In the genomic region with DNA sequence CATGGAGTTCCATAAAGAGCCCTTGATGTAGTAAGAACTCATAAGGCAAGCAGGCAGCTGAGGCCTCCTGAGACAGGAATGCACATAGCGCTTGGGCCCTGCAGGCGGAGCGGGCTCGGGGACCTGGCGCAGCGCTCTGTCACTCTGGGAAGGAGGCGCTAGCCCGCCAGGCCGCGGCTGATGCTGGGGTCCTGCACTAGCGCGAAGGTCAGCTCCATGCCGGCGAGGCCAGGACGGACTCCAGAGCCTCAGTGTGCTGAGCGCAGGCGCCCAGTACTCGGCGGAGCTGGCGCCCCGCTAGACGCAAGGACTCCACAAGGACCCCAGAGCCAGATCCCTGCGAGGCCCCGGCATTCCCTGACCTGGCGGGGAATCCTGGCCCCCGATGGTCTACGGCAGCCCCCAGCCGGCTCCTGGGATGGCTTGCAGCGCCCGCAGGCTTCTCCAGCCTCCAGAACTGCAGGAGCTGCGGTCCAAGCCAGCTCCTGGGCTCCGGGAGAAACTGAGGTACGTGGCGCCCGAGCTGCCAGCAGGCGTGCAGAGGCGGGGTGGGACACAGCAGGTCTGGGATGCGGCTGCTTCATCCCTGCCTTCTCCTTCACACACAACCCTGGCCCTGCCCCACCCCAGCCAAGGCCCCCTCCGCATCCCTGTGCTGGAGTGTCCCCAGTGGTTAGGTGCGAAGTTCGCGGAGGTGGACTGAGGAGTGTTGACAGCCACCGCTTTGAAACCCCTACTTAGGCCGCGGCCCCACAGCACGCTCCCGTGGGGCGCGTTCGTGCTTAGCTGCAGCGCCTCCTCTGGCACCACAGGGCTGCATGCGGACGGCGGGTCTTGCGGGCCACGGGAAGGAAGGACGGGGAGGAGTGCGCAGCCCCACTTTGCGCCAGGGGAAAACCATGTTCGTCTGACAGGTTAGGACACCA, we compare ENCODE assay signal across 1 cellular context.
TF ChIP-seq lines count a peak whose summit lies in the region.

No MANE protein-coding gene starts in this region.

TF ChIP-seq in K562, 482 proteins besides CTCF, POLR2A, EP300 and RAD21 (continued from another document):
- TF ChIP-seq, protein P1, sequence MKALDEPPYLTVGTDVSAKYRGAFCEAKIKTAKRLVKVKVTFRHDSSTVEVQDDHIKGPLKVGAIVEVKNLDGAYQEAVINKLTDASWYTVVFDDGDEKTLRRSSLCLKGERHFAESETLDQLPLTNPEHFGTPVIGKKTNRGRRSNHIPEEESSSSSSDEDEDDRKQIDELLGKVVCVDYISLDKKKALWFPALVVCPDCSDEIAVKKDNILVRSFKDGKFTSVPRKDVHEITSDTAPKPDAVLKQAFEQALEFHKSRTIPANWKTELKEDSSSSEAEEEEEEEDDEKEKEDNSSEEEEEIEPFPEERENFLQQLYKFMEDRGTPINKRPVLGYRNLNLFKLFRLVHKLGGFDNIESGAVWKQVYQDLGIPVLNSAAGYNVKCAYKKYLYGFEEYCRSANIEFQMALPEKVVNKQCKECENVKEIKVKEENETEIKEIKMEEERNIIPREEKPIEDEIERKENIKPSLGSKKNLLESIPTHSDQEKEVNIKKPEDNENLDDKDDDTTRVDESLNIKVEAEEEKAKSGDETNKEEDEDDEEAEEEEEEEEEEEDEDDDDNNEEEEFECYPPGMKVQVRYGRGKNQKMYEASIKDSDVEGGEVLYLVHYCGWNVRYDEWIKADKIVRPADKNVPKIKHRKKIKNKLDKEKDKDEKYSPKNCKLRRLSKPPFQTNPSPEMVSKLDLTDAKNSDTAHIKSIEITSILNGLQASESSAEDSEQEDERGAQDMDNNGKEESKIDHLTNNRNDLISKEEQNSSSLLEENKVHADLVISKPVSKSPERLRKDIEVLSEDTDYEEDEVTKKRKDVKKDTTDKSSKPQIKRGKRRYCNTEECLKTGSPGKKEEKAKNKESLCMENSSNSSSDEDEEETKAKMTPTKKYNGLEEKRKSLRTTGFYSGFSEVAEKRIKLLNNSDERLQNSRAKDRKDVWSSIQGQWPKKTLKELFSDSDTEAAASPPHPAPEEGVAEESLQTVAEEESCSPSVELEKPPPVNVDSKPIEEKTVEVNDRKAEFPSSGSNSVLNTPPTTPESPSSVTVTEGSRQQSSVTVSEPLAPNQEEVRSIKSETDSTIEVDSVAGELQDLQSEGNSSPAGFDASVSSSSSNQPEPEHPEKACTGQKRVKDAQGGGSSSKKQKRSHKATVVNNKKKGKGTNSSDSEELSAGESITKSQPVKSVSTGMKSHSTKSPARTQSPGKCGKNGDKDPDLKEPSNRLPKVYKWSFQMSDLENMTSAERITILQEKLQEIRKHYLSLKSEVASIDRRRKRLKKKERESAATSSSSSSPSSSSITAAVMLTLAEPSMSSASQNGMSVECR (CRISPR knock-in tag; IDR thresholded peaks at IDR 0.05), result no peak
- TF ChIP-seq ZNF766 (CRISPR knock-in tag; conservative IDR thresholded peaks at IDR 0.05), result no peak
- TF ChIP-seq ZNF639 (CRISPR knock-in tag; conservative IDR thresholded peaks at IDR 0.05 in 1 of 2, IDR thresholded peaks at IDR 0.05 in 1 of 2), result no peak
- TF ChIP-seq ELF2 (CRISPR knock-in tag; IDR thresholded peaks at IDR 0.05), result no peak
- no peak for TF ChIP-seq ZNF143 (CRISPR knock-in tag; IDR thresholded peaks at IDR 0.05)
- TF ChIP-seq, protein P2, sequence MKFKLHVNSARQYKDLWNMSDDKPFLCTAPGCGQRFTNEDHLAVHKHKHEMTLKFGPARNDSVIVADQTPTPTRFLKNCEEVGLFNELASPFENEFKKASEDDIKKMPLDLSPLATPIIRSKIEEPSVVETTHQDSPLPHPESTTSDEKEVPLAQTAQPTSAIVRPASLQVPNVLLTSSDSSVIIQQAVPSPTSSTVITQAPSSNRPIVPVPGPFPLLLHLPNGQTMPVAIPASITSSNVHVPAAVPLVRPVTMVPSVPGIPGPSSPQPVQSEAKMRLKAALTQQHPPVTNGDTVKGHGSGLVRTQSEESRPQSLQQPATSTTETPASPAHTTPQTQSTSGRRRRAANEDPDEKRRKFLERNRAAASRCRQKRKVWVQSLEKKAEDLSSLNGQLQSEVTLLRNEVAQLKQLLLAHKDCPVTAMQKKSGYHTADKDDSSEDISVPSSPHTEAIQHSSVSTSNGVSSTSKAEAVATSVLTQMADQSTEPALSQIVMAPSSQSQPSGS (CRISPR knock-in tag; IDR thresholded peaks at IDR 0.05), result no peak
- TF ChIP-seq PURB (CRISPR knock-in tag; IDR thresholded peaks at IDR 0.05; ENCODE audit: low read depth), result no peak
- no peak for TF ChIP-seq L3MBTL2 (IDR thresholded peaks at IDR 0.05)
- TF ChIP-seq, protein P3, sequence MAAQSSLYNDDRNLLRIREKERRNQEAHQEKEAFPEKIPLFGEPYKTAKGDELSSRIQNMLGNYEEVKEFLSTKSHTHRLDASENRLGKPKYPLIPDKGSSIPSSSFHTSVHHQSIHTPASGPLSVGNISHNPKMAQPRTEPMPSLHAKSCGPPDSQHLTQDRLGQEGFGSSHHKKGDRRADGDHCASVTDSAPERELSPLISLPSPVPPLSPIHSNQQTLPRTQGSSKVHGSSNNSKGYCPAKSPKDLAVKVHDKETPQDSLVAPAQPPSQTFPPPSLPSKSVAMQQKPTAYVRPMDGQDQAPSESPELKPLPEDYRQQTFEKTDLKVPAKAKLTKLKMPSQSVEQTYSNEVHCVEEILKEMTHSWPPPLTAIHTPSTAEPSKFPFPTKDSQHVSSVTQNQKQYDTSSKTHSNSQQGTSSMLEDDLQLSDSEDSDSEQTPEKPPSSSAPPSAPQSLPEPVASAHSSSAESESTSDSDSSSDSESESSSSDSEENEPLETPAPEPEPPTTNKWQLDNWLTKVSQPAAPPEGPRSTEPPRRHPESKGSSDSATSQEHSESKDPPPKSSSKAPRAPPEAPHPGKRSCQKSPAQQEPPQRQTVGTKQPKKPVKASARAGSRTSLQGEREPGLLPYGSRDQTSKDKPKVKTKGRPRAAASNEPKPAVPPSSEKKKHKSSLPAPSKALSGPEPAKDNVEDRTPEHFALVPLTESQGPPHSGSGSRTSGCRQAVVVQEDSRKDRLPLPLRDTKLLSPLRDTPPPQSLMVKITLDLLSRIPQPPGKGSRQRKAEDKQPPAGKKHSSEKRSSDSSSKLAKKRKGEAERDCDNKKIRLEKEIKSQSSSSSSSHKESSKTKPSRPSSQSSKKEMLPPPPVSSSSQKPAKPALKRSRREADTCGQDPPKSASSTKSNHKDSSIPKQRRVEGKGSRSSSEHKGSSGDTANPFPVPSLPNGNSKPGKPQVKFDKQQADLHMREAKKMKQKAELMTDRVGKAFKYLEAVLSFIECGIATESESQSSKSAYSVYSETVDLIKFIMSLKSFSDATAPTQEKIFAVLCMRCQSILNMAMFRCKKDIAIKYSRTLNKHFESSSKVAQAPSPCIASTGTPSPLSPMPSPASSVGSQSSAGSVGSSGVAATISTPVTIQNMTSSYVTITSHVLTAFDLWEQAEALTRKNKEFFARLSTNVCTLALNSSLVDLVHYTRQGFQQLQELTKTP (IDR thresholded peaks at IDR 0.05; ENCODE audit: low read depth in 1 of 2, partially characterized antibody in 2 of 2), result no peak
- TF ChIP-seq, protein P4, sequence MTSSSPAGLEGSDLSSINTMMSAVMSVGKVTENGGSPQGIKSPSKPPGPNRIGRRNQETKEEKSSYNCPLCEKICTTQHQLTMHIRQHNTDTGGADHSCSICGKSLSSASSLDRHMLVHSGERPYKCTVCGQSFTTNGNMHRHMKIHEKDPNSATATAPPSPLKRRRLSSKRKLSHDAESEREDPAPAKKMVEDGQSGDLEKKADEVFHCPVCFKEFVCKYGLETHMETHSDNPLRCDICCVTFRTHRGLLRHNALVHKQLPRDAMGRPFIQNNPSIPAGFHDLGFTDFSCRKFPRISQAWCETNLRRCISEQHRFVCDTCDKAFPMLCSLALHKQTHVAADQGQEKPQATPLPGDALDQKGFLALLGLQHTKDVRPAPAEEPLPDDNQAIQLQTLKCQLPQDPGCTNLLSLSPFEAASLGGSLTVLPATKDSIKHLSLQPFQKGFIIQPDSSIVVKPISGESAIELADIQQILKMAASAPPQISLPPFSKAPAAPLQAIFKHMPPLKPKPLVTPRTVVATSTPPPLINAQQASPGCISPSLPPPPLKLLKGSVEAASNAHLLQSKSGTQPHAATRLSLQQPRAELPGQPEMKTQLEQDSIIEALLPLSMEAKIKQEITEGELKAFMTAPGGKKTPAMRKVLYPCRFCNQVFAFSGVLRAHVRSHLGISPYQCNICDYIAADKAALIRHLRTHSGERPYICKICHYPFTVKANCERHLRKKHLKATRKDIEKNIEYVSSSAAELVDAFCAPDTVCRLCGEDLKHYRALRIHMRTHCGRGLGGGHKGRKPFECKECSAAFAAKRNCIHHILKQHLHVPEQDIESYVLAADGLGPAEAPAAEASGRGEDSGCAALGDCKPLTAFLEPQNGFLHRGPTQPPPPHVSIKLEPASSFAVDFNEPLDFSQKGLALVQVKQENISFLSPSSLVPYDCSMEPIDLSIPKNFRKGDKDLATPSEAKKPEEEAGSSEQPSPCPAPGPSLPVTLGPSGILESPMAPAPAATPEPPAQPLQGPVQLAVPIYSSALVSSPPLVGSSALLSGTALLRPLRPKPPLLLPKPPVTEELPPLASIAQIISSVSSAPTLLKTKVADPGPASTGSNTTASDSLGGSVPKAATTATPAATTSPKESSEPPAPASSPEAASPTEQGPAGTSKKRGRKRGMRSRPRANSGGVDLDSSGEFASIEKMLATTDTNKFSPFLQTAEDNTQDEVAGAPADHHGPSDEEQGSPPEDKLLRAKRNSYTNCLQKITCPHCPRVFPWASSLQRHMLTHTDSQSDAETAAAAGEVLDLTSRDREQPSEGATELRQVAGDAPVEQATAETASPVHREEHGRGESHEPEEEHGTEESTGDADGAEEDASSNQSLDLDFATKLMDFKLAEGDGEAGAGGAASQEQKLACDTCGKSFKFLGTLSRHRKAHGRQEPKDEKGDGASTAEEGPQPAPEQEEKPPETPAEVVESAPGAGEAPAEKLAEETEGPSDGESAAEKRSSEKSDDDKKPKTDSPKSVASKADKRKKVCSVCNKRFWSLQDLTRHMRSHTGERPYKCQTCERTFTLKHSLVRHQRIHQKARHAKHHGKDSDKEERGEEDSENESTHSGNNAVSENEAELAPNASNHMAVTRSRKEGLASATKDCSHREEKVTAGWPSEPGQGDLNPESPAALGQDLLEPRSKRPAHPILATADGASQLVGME (CRISPR knock-in tag; IDR thresholded peaks at IDR 0.05), result no peak
- TF ChIP-seq CREM (IDR thresholded peaks at IDR 0.05; ENCODE audit: low read depth), result no peak
- TF ChIP-seq ZNF512 (tag; IDR thresholded peaks at IDR 0.05), result no peak
- no peak for TF ChIP-seq NUFIP1 (IDR thresholded peaks at IDR 0.05; ENCODE audit: partially characterized antibody)
